In the genomic region with DNA sequence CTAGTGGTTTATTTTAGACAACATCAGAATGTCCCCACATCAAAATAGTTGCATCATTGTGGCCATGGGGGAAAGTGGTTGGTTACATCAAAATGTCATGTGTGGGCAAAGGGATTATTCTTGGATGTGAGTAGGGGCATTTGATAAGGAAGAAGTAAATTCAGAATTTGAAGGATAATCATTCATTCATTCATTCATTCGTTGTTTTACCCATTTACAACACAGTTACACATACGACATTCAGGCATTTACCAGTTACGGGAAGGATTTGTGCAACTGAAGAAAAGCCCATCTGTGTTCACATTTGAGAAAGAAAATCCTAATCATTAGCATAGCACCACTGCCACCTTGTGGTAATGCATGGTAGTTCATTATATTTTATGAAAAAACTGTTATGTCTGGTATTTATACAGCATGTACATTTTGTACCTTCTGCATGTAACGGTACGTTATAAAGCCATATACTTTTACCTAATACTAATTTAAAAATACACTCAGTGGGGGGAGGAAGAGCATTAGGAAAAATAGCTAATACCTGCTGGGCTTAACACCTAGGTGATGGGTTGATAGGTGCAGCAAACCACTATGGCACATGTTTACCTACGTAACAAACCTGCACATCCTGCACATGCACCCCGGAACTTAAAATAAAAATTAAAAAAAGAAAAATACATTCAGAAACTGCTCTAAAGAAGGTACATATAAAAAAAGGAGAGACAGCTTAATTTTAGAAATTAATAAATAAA, we compare ENCODE assay signal across 8 cellular contexts.
DNase-seq lines count a peak whose midpoint lies in the region; ATAC-seq and TF ChIP-seq lines count a peak whose summit lies in the region.

No MANE protein-coding gene starts in this region.

- no peaks in the 10 kb centered on the region for H3K36me3 ChIP-seq in DND-41 (ENCODE audit: insufficient read depth, low read length)
- no peaks in the 10 kb centered on the region for H3K36me3 ChIP-seq in left ventricle myocardium inferior
- H3K36me3 ChIP-seq in gastrocnemius medialis = no peaks in the 10 kb centered on the region

- H2AFZ ChIP-seq in DND-41 (ENCODE audit: low read depth, low read length) = no peak overlapping the region

- ATAC-seq in DND-41 (ENCODE audit: insufficient read depth, low read depth) = peak; percentile 77
- peak; percentile 53 for ATAC-seq in HG03108 (IDR thresholded peaks at IDR 0.05; ENCODE audit: unreplicated experiment)
- peak; percentile 57 for ATAC-seq in activated naive CD8-positive, alpha-beta T cell treated with anti-CD3 and anti-CD28 coated beads, Interleukin-2, amount 50 U/mL, for 24 hours
- ATAC-seq in gastrocnemius medialis = peak; percentile 60 to 67
- ATAC-seq in HG03432 (IDR thresholded peaks at IDR 0.05; ENCODE audit: unreplicated experiment) = no peak
- ATAC-seq in HG03378 (IDR thresholded peaks at IDR 0.05; ENCODE audit: unreplicated experiment) = no peak

- H3K4me1 ChIP-seq in DND-41 (ENCODE audit: insufficient read depth, low read length) = no peaks in the 10 kb centered on the region
- peaks cover 42% of the 10 kb centered on the region for H3K4me1 ChIP-seq in left ventricle myocardium inferior
- H3K4me1 ChIP-seq in gastrocnemius medialis = peaks cover 3 to 10% of the 10 kb centered on the region in 2 donors

- no peak overlapping the region for H3K4me2 ChIP-seq in DND-41 (ENCODE audit: insufficient read depth, low read length)

- TF ChIP-seq POLR2A in gastrocnemius medialis (IDR thresholded peaks at IDR 0.05) = no peak

- peaks cover 6% of the 10 kb centered on the region for H3K4me1 Mint-ChIP-seq in activated naive CD8-positive, alpha-beta T cell treated with anti-CD3 and anti-CD28 coated beads, Interleukin-2, amount 50 U/mL, for 24 hours

- no peak overlapping the region for H3K9ac ChIP-seq in DND-41 (ENCODE audit: low read depth, low read length)

- H3K9me3 Mint-ChIP-seq in activated naive CD8-positive, alpha-beta T cell treated with anti-CD3 and anti-CD28 coated beads, Interleukin-2, amount 50 U/mL, for 24 hours = no peaks in the 10 kb centered on the region

- peaks cover 4% of the 10 kb centered on the region; the same call in 1 of the 2 replicates for H4K20me1 ChIP-seq in DND-41 (ENCODE audit: insufficient read depth, low read length)

- no peaks in the 10 kb centered on the region for H3K79me2 ChIP-seq in DND-41 (ENCODE audit: insufficient read depth, low read length)

- intact Hi-C loops in left ventricle myocardium inferior (cut with micrococcal nuclease) = no loop called here
- intact Hi-C loops in gastrocnemius medialis (cut with DNase I; ENCODE audit: low total_unique reads) = loop anchor here (1.0 to 5.0 kb wide), 3 partner anchors 63 to 442 kb away; a partner anchor contains a TSS

- H3K36me3 Mint-ChIP-seq in activated naive CD8-positive, alpha-beta T cell treated with anti-CD3 and anti-CD28 coated beads, Interleukin-2, amount 50 U/mL, for 24 hours (ENCODE audit: low read depth) = no peaks in the 10 kb centered on the region

- DNase-seq in DND-41 (peak; percentile 31), NCI-H82 (lab: John Stamatoyannopoulos, UW) (peak; percentile 81), left ventricle myocardium inferior (no peak), gastrocnemius medialis (no peak)
- peak; percentile 14 for DNase-seq in activated naive CD8-positive, alpha-beta T cell treated with anti-CD3 and anti-CD28 coated beads, Interleukin-2, amount 50 U/mL, for 24 hours

- no peak overlapping the region for H3K4me3 Mint-ChIP-seq in activated naive CD8-positive, alpha-beta T cell treated with anti-CD3 and anti-CD28 coated beads, Interleukin-2, amount 50 U/mL, for 24 hours

- TF ChIP-seq CTCF in DND-41 (IDR thresholded peaks at IDR 0.05; ENCODE audit: borderline replicate concordance, extremely low read depth, low read length, poor library complexity, severe bottlenecking) (peak; percentile 87), left ventricle myocardium inferior (IDR thresholded peaks at IDR 0.05; ENCODE audit: borderline replicate concordance) (peak; percentile 86), gastrocnemius medialis (IDR thresholded peaks at IDR 0.05 in 4 of 5, conservative IDR thresholded peaks at IDR 0.05 in 1 of 5) (peak; percentile 76 to 86 (median 82))

- H3K9me3 ChIP-seq in DND-41 (ENCODE audit: insufficient read depth, low read length, severe bottlenecking) = no peaks in the 10 kb centered on the region
- no peaks in the 10 kb centered on the region for H3K9me3 ChIP-seq in left ventricle myocardium inferior (replicated peaks)
- H3K9me3 ChIP-seq in gastrocnemius medialis = no peaks in the 10 kb centered on the region

- H3K4me3 ChIP-seq in DND-41 (ENCODE audit: low read depth in 1 of 2, low read length in 2 of 2) (no peak overlapping the region), left ventricle myocardium inferior (no peak overlapping the region), gastrocnemius medialis (no peak overlapping the region)

- H3K27me3 ChIP-seq in DND-41 (ENCODE audit: insufficient read depth, low read length, poor library complexity) = no peaks in the 10 kb centered on the region
- no peaks in the 10 kb centered on the region for H3K27me3 ChIP-seq in left ventricle myocardium inferior (ENCODE audit: low read depth)
- H3K27me3 ChIP-seq in gastrocnemius medialis = no peaks in the 10 kb centered on the region

- in situ Hi-C loops in gastrocnemius medialis (cut with MboI; ENCODE audit: low sequenced_read_pairs in 4 of 4) = loop anchor here in 3 of 4 donors (5.0 to 25.0 kb wide), 5 partner anchors 203 to 748 kb away; no protein-coding TSS in a partner anchor

- H3K27me3 Mint-ChIP-seq in activated naive CD8-positive, alpha-beta T cell treated with anti-CD3 and anti-CD28 coated beads, Interleukin-2, amount 50 U/mL, for 24 hours = no peaks in the 10 kb centered on the region

- H3K27ac Mint-ChIP-seq in activated naive CD8-positive, alpha-beta T cell treated with anti-CD3 and anti-CD28 coated beads, Interleukin-2, amount 50 U/mL, for 24 hours = no peak overlapping the region

- H3K27ac ChIP-seq in DND-41 (ENCODE audit: low read length) = 0 out of 2 replicates have a peak overlapping the region, but pooled peaks have one; percentile 6
- no peak overlapping the region for H3K27ac ChIP-seq in left ventricle myocardium inferior (replicated peaks)
- H3K27ac ChIP-seq in gastrocnemius medialis = no peak overlapping the region

Comparison
In these comparisons a context has a peak if more than half of its experiments do, and no peak if none do; other contexts are left out.
1. ATAC-seq: peak in DND-41 (single experiment), HG03108 (single experiment), activated naive CD8-positive, alpha-beta T cell treated with anti-CD3 and anti-CD28 coated beads, Interleukin-2, amount 50 U/mL, for 24 hours (single experiment) and gastrocnemius medialis (2 of 2); none in HG03432 (single experiment) and HG03378 (single experiment).
2. DNase-seq: peak in DND-41 (single experiment), NCI-H82 (single experiment) and activated naive CD8-positive, alpha-beta T cell treated with anti-CD3 and anti-CD28 coated beads, Interleukin-2, amount 50 U/mL, for 24 hours (single experiment); none in left ventricle myocardium inferior (single experiment) and gastrocnemius medialis (0 of 2).
3. Peak in every context shown above with its lines, with median percentiles within 50 percentile points of each other: CTCF ChIP-seq.